Comparison of ENCODE assay signal across 1 cellular context in genomic region chr16:67294927-67295326, GRCh38.
TF ChIP-seq lines count a peak whose summit lies in the region.

No MANE protein-coding gene starts in this region.

TF ChIP-seq in HepG2, 621 proteins besides CTCF, POLR2A, EP300 and RAD21:
- TF ChIP-seq ZNF639 (CRISPR knock-in tag; conservative IDR thresholded peaks at IDR 0.05) (no peak), ASH2L (IDR thresholded peaks at IDR 0.05; ENCODE audit: insufficient read length, low read depth, low read length) (no peak), KLF6 (CRISPR knock-in tag; IDR thresholded peaks at IDR 0.05) (no peak), ZNF280D (CRISPR knock-in tag; IDR thresholded peaks at IDR 0.05) (no peak), ZNF619 (CRISPR knock-in tag; IDR thresholded peaks at IDR 0.05) (no peak), ZNF703 (CRISPR knock-in tag; IDR thresholded peaks at IDR 0.05; ENCODE audit: borderline replicate concordance) (no peak), ARNT (IDR thresholded peaks at IDR 0.05) (no peak), TSC22D2 (CRISPR knock-in tag; IDR thresholded peaks at IDR 0.05; ENCODE audit: borderline replicate concordance) (no peak), ZHX2 (IDR thresholded peaks at IDR 0.05; ENCODE audit: low read depth) (no peak), ZHX2 (CRISPR knock-in tag; IDR thresholded peaks at IDR 0.05; ENCODE audit: borderline replicate concordance) (no peak), CSRNP1 (CRISPR knock-in tag; IDR thresholded peaks at IDR 0.05) (no peak), RORA (CRISPR knock-in tag; IDR thresholded peaks at IDR 0.05) (no peak), ZNF124 (CRISPR knock-in tag; IDR thresholded peaks at IDR 0.05) (no peak), ZBTB46 (CRISPR knock-in tag; IDR thresholded peaks at IDR 0.05; ENCODE audit: borderline replicate concordance) (no peak), ZNF558 (CRISPR knock-in tag; IDR thresholded peaks at IDR 0.05; ENCODE audit: borderline replicate concordance) (no peak), ZNF816 (CRISPR knock-in tag; IDR thresholded peaks at IDR 0.05; ENCODE audit: borderline replicate concordance) (no peak), JUND (CRISPR knock-in tag; IDR thresholded peaks at IDR 0.05) (no peak)
